Comparison of ENCODE assay signal across 15 cellular contexts in genomic region chr1:196527941-196528340, GRCh38.
DNase-seq lines count a peak whose midpoint lies in the region; ATAC-seq and TF ChIP-seq lines count a peak whose summit lies in the region.
"Had no signal": no experiment of that assay in that cellular context is flagged by ENCODE, and none has a peak within 500 bp of the region (broad histone marks: within the 10 kb centered on the region; RNA-seq: fewer than 3 reads in every experiment).

No MANE protein-coding gene starts in this region.

- no peaks in the 10 kb centered on the region for H3K36me3 Mint-ChIP-seq in HFFc6 (ENCODE audit: low read depth)
- H3K36me3 Mint-ChIP-seq in activated CD4-positive, alpha-beta memory T cell treated with anti-CD3 and anti-CD28 coated beads, Interleukin-2, amount 10 ng/mL, durations not matched to agents 7 days and 5 days (ENCODE audit: low read depth): no peaks in the 10 kb centered on the region
- no peaks in the 10 kb centered on the region for H3K36me3 Mint-ChIP-seq in immature natural killer cell

- DNase-seq in AG10803 (ENCODE audit: low read depth) (peak; percentile 18), HFFc6 (no peak), adipocyte (ENCODE audit: low read depth) (peak; percentile 69), fibroblast of villous mesenchyme (ENCODE audit: low read depth) (peak; percentile 12), retina (no peak), immature natural killer cell (no peak)
- DNase-seq in activated CD4-positive, alpha-beta memory T cell treated with anti-CD3 and anti-CD28 coated beads, Interleukin-2, amount 10 ng/mL, durations not matched to agents 7 days and 5 days: no peak
- DNase-seq: 8988T, DMS153, NCI-H1930, NCI-H2171, RPMI8226 had no signal

- H3K9me3 Mint-ChIP-seq in HFFc6 (peaks cover 3% of the 10 kb centered on the region), immature natural killer cell (peaks cover 8 to 41% (median 16%) of the 10 kb centered on the region in 6 donors)
- no peaks in the 10 kb centered on the region for H3K9me3 Mint-ChIP-seq in activated CD4-positive, alpha-beta memory T cell treated with anti-CD3 and anti-CD28 coated beads, Interleukin-2, amount 10 ng/mL, durations not matched to agents 7 days and 5 days

- CTCF ChIA-PET in activated CD4-positive, alpha-beta memory T cell treated with anti-CD3 and anti-CD28 coated beads, Interleukin-2, amount 10 ng/mL, durations not matched to agents 7 days and 5 days (lab: Charles Lee): no interaction called here

- POLR2A ChIA-PET in activated CD4-positive, alpha-beta memory T cell treated with anti-CD3 and anti-CD28 coated beads, Interleukin-2, amount 10 ng/mL, durations not matched to agents 7 days and 5 days (lab: Charles Lee): no interaction called here

- H3K4me1 ChIP-seq in adipocyte (ENCODE audit: control insufficient read depth, insufficient read depth, low read length): peaks cover 3% of the 10 kb centered on the region

- no peaks in the 10 kb centered on the region for H3K27me3 ChIP-seq in adipocyte (replicated peaks; ENCODE audit: control insufficient read depth, insufficient read depth, low read length)

- ATAC-seq in GM18873 (IDR thresholded peaks at IDR 0.05; ENCODE audit: low FRiP score, unreplicated experiment): no peak
- ATAC-seq: HCT116, HepG2 had no signal

- H3K4me1 Mint-ChIP-seq in HFFc6 (ENCODE audit: low read depth) (peaks cover 19% of the 10 kb centered on the region), immature natural killer cell (no peaks in the 10 kb centered on the region)
- H3K4me1 Mint-ChIP-seq in activated CD4-positive, alpha-beta memory T cell treated with anti-CD3 and anti-CD28 coated beads, Interleukin-2, amount 10 ng/mL, durations not matched to agents 7 days and 5 days: no peaks in the 10 kb centered on the region

- peak overlapping the region; percentile 36; the same call in 1 of the 2 replicates for H3K27ac Mint-ChIP-seq in HFFc6
- no peak overlapping the region for H3K27ac Mint-ChIP-seq in activated CD4-positive, alpha-beta memory T cell treated with anti-CD3 and anti-CD28 coated beads, Interleukin-2, amount 10 ng/mL, durations not matched to agents 7 days and 5 days
- no peak overlapping the region for H3K27ac Mint-ChIP-seq in immature natural killer cell

- H3K4me3 ChIP-seq in AG10803 (ENCODE audit: low read length) (no peak overlapping the region), adipocyte (ENCODE audit: low read length) (peak overlapping the region; percentile 62), fibroblast of villous mesenchyme (ENCODE audit: low read depth, low read length) (no peak overlapping the region)

- peak overlapping the region; percentile 70 for H3K4me3 Mint-ChIP-seq in HFFc6
- no peak overlapping the region for H3K4me3 Mint-ChIP-seq in activated CD4-positive, alpha-beta memory T cell treated with anti-CD3 and anti-CD28 coated beads, Interleukin-2, amount 10 ng/mL, durations not matched to agents 7 days and 5 days
- H3K4me3 Mint-ChIP-seq in immature natural killer cell: no peak overlapping the region

- TF ChIP-seq CTCF in AG10803 (conservative IDR thresholded peaks at IDR 0.05; ENCODE audit: low read length) (no peak), HFFc6 (IDR thresholded peaks at IDR 0.05) (no peak), fibroblast of villous mesenchyme (IDR thresholded peaks at IDR 0.05; ENCODE audit: insufficient read depth, low read depth, low read length) (no peak)

- H3K36me3 ChIP-seq in adipocyte (ENCODE audit: control insufficient read depth, insufficient read depth, low read length, severe bottlenecking): no peaks in the 10 kb centered on the region

- no peak overlapping the region for H3K9ac ChIP-seq in adipocyte (ENCODE audit: low read length)

- H3K9me3 ChIP-seq in adipocyte (ENCODE audit: control insufficient read depth, low read length): no peaks in the 10 kb centered on the region

- H3K27me3 Mint-ChIP-seq in HFFc6 (ENCODE audit: insufficient read depth) (no peaks in the 10 kb centered on the region), immature natural killer cell (ENCODE audit: low read depth in 3 of 3) (no peaks in the 10 kb centered on the region)
- no peaks in the 10 kb centered on the region for H3K27me3 Mint-ChIP-seq in activated CD4-positive, alpha-beta memory T cell treated with anti-CD3 and anti-CD28 coated beads, Interleukin-2, amount 10 ng/mL, durations not matched to agents 7 days and 5 days

Comparison
In these comparisons a context has a peak if more than half of its experiments do, and no peak if none do; other contexts are left out.
1. DNase-seq: peak in AG10803 (single experiment), adipocyte (single experiment) and fibroblast of villous mesenchyme (single experiment); none in HFFc6 (single experiment), retina (single experiment), activated CD4-positive, alpha-beta memory T cell treated with anti-CD3 and anti-CD28 coated beads, Interleukin-2, amount 10 ng/mL, durations not matched to agents 7 days and 5 days (single experiment) and immature natural killer cell (0 of 3).